In the genomic region with DNA sequence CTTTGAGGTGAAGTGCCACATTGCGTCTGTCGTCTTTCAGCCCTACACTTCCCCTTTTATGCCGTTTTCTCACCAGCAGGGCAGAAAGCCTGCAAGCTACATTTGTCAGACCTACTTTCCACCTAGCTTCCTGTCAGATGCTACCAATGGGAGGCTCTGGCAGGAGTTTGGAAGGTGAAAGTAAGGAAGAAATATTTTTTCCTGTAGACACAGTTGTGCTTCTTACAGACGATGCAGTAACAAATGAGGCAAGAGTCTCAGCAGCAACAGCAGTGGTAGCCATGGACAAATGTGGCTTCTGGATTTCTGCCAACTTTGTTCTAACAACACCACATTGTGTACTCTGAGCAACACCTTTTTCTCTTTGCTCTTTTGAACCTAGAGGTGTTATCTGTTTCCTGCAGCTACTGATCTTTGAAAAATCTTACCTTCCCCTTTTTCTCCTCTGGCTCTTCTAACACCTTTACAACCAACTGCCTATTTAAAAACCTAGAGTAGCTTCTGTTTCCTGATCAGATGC, we compare ENCODE assay signal across 1 cellular context.
TF ChIP-seq lines count a peak whose summit lies in the region.

No MANE protein-coding gene starts in this region.

TF ChIP-seq in SK-N-SH, 30 proteins besides CTCF, POLR2A, EP300 and RAD21 (continued from another document):
- TF ChIP-seq, protein P1, sequence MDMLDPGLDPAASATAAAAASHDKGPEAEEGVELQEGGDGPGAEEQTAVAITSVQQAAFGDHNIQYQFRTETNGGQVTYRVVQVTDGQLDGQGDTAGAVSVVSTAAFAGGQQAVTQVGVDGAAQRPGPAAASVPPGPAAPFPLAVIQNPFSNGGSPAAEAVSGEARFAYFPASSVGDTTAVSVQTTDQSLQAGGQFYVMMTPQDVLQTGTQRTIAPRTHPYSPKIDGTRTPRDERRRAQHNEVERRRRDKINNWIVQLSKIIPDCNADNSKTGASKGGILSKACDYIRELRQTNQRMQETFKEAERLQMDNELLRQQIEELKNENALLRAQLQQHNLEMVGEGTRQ (IDR thresholded peaks at IDR 0.05; ENCODE audit: borderline replicate concordance, low read depth, low read length): no peak
- TF ChIP-seq, protein P2, sequence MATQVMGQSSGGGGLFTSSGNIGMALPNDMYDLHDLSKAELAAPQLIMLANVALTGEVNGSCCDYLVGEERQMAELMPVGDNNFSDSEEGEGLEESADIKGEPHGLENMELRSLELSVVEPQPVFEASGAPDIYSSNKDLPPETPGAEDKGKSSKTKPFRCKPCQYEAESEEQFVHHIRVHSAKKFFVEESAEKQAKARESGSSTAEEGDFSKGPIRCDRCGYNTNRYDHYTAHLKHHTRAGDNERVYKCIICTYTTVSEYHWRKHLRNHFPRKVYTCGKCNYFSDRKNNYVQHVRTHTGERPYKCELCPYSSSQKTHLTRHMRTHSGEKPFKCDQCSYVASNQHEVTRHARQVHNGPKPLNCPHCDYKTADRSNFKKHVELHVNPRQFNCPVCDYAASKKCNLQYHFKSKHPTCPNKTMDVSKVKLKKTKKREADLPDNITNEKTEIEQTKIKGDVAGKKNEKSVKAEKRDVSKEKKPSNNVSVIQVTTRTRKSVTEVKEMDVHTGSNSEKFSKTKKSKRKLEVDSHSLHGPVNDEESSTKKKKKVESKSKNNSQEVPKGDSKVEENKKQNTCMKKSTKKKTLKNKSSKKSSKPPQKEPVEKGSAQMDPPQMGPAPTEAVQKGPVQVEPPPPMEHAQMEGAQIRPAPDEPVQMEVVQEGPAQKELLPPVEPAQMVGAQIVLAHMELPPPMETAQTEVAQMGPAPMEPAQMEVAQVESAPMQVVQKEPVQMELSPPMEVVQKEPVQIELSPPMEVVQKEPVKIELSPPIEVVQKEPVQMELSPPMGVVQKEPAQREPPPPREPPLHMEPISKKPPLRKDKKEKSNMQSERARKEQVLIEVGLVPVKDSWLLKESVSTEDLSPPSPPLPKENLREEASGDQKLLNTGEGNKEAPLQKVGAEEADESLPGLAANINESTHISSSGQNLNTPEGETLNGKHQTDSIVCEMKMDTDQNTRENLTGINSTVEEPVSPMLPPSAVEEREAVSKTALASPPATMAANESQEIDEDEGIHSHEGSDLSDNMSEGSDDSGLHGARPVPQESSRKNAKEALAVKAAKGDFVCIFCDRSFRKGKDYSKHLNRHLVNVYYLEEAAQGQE (IDR thresholded peaks at IDR 0.05; ENCODE audit: low read depth, low read length): no peak
- no peak for TF ChIP-seq MXI1 (IDR thresholded peaks at IDR 0.05; ENCODE audit: low read depth, low read length)
- TF ChIP-seq, protein P3, sequence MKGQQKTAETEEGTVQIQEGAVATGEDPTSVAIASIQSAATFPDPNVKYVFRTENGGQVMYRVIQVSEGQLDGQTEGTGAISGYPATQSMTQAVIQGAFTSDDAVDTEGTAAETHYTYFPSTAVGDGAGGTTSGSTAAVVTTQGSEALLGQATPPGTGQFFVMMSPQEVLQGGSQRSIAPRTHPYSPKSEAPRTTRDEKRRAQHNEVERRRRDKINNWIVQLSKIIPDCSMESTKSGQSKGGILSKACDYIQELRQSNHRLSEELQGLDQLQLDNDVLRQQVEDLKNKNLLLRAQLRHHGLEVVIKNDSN (IDR thresholded peaks at IDR 0.05; ENCODE audit: borderline replicate concordance, low read depth): no peak
- TF ChIP-seq ELF1 (IDR thresholded peaks at IDR 0.05): no peak
- no peak for TF ChIP-seq MEF2A (IDR thresholded peaks at IDR 0.05; ENCODE audit: borderline replicate concordance, low read depth)
- no peak for TF ChIP-seq MAX (IDR thresholded peaks at IDR 0.05; ENCODE audit: low read depth)
TF ChIP-seq in SK-N-SH: peak in this region for 0.
